Comparison of ENCODE assay signal across 8 cellular contexts in genomic region chr6:5995705-5996686, GRCh38. TPM values are rescaled to one million over a fixed set of nuclear protein-coding genes. Genes with fewer than 3 reads are reported as not detected.
A peak's percentile ranks its signal among the peaks of the same experiment; 100 is the strongest.
DNase-seq lines count a peak whose midpoint lies in the region; ATAC-seq and TF ChIP-seq lines count a peak whose summit lies in the region.

No MANE protein-coding gene starts in this region.

- in situ Hi-C loops in KBM-7 (cut with MboI; ENCODE audit: low pct_unique_long_range_greater_than_20kb, low sequenced_read_pairs), result no loop called here

- H3K9me3 Mint-ChIP-seq in neural crest cell, result no peaks in the 10 kb centered on the region

- H3K36me3 ChIP-seq in WERI-Rb-1, result peaks cover 24% of the 10 kb centered on the region

- H3K4me3 ChIP-seq in WERI-Rb-1 (ENCODE audit: low read depth, low read length) (peak overlapping the region; percentile 61), fibroblast of the aortic adventitia (ENCODE audit: low read depth, low read length) (peak overlapping the region; percentile 67)

- H3K4me3 Mint-ChIP-seq in neural crest cell, result peak overlapping the region; percentile 95

- DNase-seq in COLO668 (lab: John Stamatoyannopoulos, UW; ENCODE audit: unreplicated experiment) (peak; percentile 80), KBM-7 (peak; percentile 78), WERI-Rb-1 (peak; percentile 99), fibroblast of the aortic adventitia (ENCODE audit: low read depth) (peak; percentile 32), neural crest cell (ENCODE audit: low read depth, low spot score) (peak; percentile 58), SIG-M5 (lab: John Stamatoyannopoulos, UW) (no peak)
- no peak for DNase-seq in activated CD4-positive, CD25-positive, alpha-beta regulatory T cell (lab: John Stamatoyannopoulos, UW)

- H3K27me3 Mint-ChIP-seq in neural crest cell (ENCODE audit: low read depth), result peaks cover 100% of the 10 kb centered on the region

- H3K36me3 Mint-ChIP-seq in neural crest cell (ENCODE audit: low read depth), result peaks cover 18% of the 10 kb centered on the region

- H3K4me1 Mint-ChIP-seq in neural crest cell, result peaks cover 44% of the 10 kb centered on the region

- TF ChIP-seq CTCF in WERI-Rb-1 (IDR thresholded peaks at IDR 0.05; ENCODE audit: low read depth, low read length), result peak; percentile 63
- peak; percentile 31 for TF ChIP-seq CTCF in fibroblast of the aortic adventitia (IDR thresholded peaks at IDR 0.05; ENCODE audit: insufficient read depth, low read length)
- peak; percentile 37 for TF ChIP-seq CTCF in neural crest cell (conservative IDR thresholded peaks at IDR 0.05)

- ATAC-seq in activated CD4-positive, CD25-positive, alpha-beta regulatory T cell treated with anti-CD3 and anti-CD28 coated beads, Interleukin-2, amount 50 U/mL, for 24 hours, result no peak

- H3K27me3 ChIP-seq in WERI-Rb-1 (ENCODE audit: insufficient read depth, low read depth, severe bottlenecking), result no peaks in the 10 kb centered on the region

- H3K27ac Mint-ChIP-seq in neural crest cell (ENCODE audit: unreplicated experiment), result peak overlapping the region; percentile 65

- peaks cover 7% of the 10 kb centered on the region for H3K9me3 ChIP-seq in WERI-Rb-1 (ENCODE audit: severe bottlenecking)

- peak overlapping the region; percentile 93 for H3K27ac ChIP-seq in WERI-Rb-1

RNA-seq across cellular contexts. Expression of gene NRN1, which starts 10.7 kb away (rescaled TPM):
- total RNA-seq in fibroblast of the aortic adventitia (ENCODE audit: low replicate concordance) (0.65 TPM in 1 of 2 replicates, not detected in the other), neural crest cell (1.3 and 1.5 TPM in 2 replicates)

Comparison
In these comparisons a context has a peak if more than half of its experiments do, and no peak if none do; other contexts are left out.
1. DNase-seq: peak in COLO668 (single experiment), KBM-7 (single experiment), WERI-Rb-1 (single experiment), fibroblast of the aortic adventitia (single experiment) and neural crest cell (single experiment); none in SIG-M5 (single experiment) and activated CD4-positive, CD25-positive, alpha-beta regulatory T cell (0 of 4).
2. Peak in every context shown above with its lines, with median percentiles within 50 percentile points of each other: CTCF ChIP-seq.